ENCODE assay signal across 8 cellular contexts in genomic region chr9:76658510-76659231, GRCh38.
DNase-seq lines count a peak whose midpoint lies in the region; ATAC-seq, FAIRE-seq and TF ChIP-seq lines count a peak whose summit lies in the region.

No MANE protein-coding gene starts in this region.

- peak overlapping the region; percentile 13; the same call in 1 of the 2 replicates for H3K27ac ChIP-seq in C4-2B
- no peak overlapping the region for H3K27ac ChIP-seq in lung (ENCODE audit: low read depth in 1 of 2, low read length in 1 of 2)

- no peak overlapping the region for H3K4me3 Mint-ChIP-seq in T-helper 2 cell treated with Interferon-gamma antibody and Interleukin-4, amounts not matched to agents 5 μg/mL and 100 μg/mL, for 36 hours

- no peak overlapping the region for H3K27ac Mint-ChIP-seq in T-helper 2 cell treated with Interferon-gamma antibody and Interleukin-4, amounts not matched to agents 5 μg/mL and 100 μg/mL, for 36 hours

- H3K4me3 ChIP-seq in bronchial epithelial cell (ENCODE audit: low read depth, low read length): no peak overlapping the region
- H3K4me3 ChIP-seq in lung: no peak overlapping the region

- H3K36me3 ChIP-seq in bronchial epithelial cell (ENCODE audit: control insufficient read depth, insufficient read depth, low read length) (no peaks in the 10 kb centered on the region), lung (ENCODE audit: control insufficient read depth in 2 of 2, insufficient read depth in 2 of 2, low read length in 2 of 2) (no peaks in the 10 kb centered on the region)

- no peaks in the 10 kb centered on the region for H3K9me3 ChIP-seq in lung (ENCODE audit: control insufficient read depth in 2 of 2, insufficient read depth in 1 of 2, low read length in 1 of 2)

- H3K4me1 ChIP-seq in lung (ENCODE audit: control insufficient read depth in 2 of 2, insufficient read depth in 2 of 2, low read length in 2 of 2): peaks cover 0 to 3% of the 10 kb centered on the region in 2 donors

- H3K27me3 ChIP-seq in bronchial epithelial cell (ENCODE audit: control insufficient read depth, insufficient read depth, low read length): no peaks in the 10 kb centered on the region
- H3K27me3 ChIP-seq in lung (ENCODE audit: control insufficient read depth, insufficient read depth): no peaks in the 10 kb centered on the region

- no peak for FAIRE-seq in bronchial epithelial cell (lab: Jason Lieb, UNC)

- DNase-seq in NCI-H345 (lab: John Stamatoyannopoulos, UW): peak; percentile 21
- DNase-seq in bronchial epithelial cell (ENCODE audit: low read depth): peak; percentile 64
- DNase-seq in lung (ENCODE audit: low spot score): no peak
- DNase-seq in T-helper 2 cell treated with Interferon-gamma antibody and Interleukin-4, amounts not matched to agents 5 μg/mL and 100 μg/mL, for 36 hours (ENCODE audit: low spot score): no peak
- no peak for DNase-seq in activated gamma-delta T cell (lab: John Stamatoyannopoulos, UW)

- H3K36me3 Mint-ChIP-seq in T-helper 2 cell treated with Interferon-gamma antibody and Interleukin-4, amounts not matched to agents 5 μg/mL and 100 μg/mL, for 36 hours (ENCODE audit: low read depth): no peaks in the 10 kb centered on the region

- peaks cover 45% of the 10 kb centered on the region for H3K4me1 Mint-ChIP-seq in T-helper 2 cell treated with Interferon-gamma antibody and Interleukin-4, amounts not matched to agents 5 μg/mL and 100 μg/mL, for 36 hours (ENCODE audit: low read depth)

- H3K9me3 Mint-ChIP-seq in T-helper 2 cell treated with Interferon-gamma antibody and Interleukin-4, amounts not matched to agents 5 μg/mL and 100 μg/mL, for 36 hours: no peaks in the 10 kb centered on the region

- TF ChIP-seq CTCF in C4-2B (conservative IDR thresholded peaks at IDR 0.05) (peak; percentile 62), bronchial epithelial cell (IDR thresholded peaks at IDR 0.05; ENCODE audit: insufficient read depth, low read length, severe bottlenecking) (peak; percentile 47), lung (IDR thresholded peaks at IDR 0.05; ENCODE audit: control extremely low read depth, extremely low read depth) (peak; percentile 61)

- H3K27me3 Mint-ChIP-seq in T-helper 2 cell treated with Interferon-gamma antibody and Interleukin-4, amounts not matched to agents 5 μg/mL and 100 μg/mL, for 36 hours (ENCODE audit: low read depth): peaks cover 4% of the 10 kb centered on the region

- peak; percentile 92 for ATAC-seq in GM18861 (IDR thresholded peaks at IDR 0.05; ENCODE audit: unreplicated experiment)
- peak; percentile 81 for ATAC-seq in HG03060 (IDR thresholded peaks at IDR 0.05; ENCODE audit: low read depth, unreplicated experiment)
- no peak for ATAC-seq in lung (ENCODE audit: insufficient read depth, low FRiP score)

- WGBS in lung, 2 donors: 33 to 46% methylated on average over 6 of the region's 6 CpGs

Comparison
In these comparisons a context has a peak if more than half of its experiments do, and no peak if none do; other contexts are left out.
1. DNase-seq: peak in NCI-H345 (single experiment) and bronchial epithelial cell (single experiment); none in lung (single experiment), T-helper 2 cell treated with Interferon-gamma antibody and Interleukin-4, amounts not matched to agents 5 μg/mL and 100 μg/mL, for 36 hours (single experiment) and activated gamma-delta T cell (single experiment).
2. Peak in every context shown above with its lines, with median percentiles within 50 percentile points of each other: CTCF ChIP-seq.